Comparison of ENCODE assay signal across 8 cellular contexts in the genomic region with DNA sequence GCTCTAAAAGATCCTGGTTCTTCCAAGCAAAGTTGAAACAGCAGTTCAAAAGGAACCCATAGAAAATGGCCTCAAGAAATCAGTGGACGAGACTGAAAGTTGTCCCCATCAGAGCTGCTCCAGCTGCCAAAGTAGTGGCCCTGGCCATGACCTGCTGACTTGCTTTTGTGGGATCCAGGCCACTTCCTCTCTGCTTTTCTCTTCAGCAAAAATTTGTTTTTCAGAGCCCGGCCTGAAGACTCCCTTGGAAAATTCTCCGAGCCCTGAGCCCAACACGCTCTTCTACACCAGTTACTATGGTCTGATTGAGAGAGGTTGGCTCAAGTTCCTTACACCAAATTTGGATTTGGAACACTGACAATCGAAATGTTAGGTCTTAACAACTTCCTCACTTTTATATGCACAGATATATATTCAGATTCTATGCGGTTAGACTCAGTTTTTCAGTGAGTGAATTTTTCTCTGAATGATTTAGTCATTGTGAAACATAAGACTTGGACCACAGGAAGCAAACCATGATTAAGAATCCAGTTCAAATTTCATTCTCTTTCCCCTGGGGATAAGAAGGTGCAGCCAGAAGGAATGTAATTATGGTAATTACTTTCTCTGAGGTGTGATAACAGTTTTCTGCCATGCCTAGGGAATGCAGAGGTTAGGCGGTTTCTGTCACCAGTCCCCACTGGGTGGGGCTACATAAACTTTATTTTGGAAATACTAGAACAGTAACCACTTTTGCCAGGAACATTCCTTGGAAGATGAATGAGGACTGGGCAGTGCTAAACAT.
DNase-seq lines count a peak whose midpoint lies in the region; ATAC-seq, FAIRE-seq and TF ChIP-seq lines count a peak whose summit lies in the region.

No MANE protein-coding gene starts in this region.

- H3K27me3 ChIP-seq in body of pancreas: no peaks in the 10 kb centered on the region
- H3K27me3 ChIP-seq in naive thymus-derived CD4-positive, alpha-beta T cell (ENCODE audit: control insufficient read depth in 2 of 2, insufficient read depth in 2 of 2, low read length in 2 of 2): no peaks in the 10 kb centered on the region

- no peak for FAIRE-seq in GM12891 (lab: Jason Lieb, UNC)

- CTCF ChIA-PET in naive thymus-derived CD4-positive, alpha-beta T cell (lab: Charles Lee): interaction anchor here (1.6 kb wide), 1 partner anchor 581 kb away, joined by 5 read pairs; no protein-coding TSS in a partner anchor

- H3K4me1 Mint-ChIP-seq in naive thymus-derived CD4-positive, alpha-beta T cell: peaks cover 0 to 15% (median 0%) of the 10 kb centered on the region in 7 donors

- no peak for TF ChIP-seq CTCF in body of pancreas (IDR thresholded peaks at IDR 0.05)

- peak; percentile 58 for ATAC-seq in HG03060 (IDR thresholded peaks at IDR 0.05; ENCODE audit: low read depth, unreplicated experiment)
- ATAC-seq in body of pancreas: peak; percentile 49
- no peak for ATAC-seq in naive thymus-derived CD4-positive, alpha-beta T cell
- ATAC-seq in HG02623 (IDR thresholded peaks at IDR 0.05; ENCODE audit: unreplicated experiment): no peak

- WGBS in body of pancreas, 2 donors: 70 to 74% methylated on average over 7 of the region's 7 CpGs

- no peaks in the 10 kb centered on the region for H3K27me3 Mint-ChIP-seq in naive thymus-derived CD4-positive, alpha-beta T cell

- DNase-seq in GM12891 (ENCODE audit: insufficient read length, low spot score): no peak
- DNase-seq in body of pancreas: no peak
- no peak for DNase-seq in naive thymus-derived CD4-positive, alpha-beta T cell
- DNase-seq in posterior cingulate gyrus: no peak
- DNase-seq in stimulated activated naive CD4-positive, alpha-beta T cell treated with Interleukin-2 at 50 U/mL for 16 hours (lab: John Stamatoyannopoulos, UW): no peak
- DNase-seq in Ammon's horn (ENCODE audit: low spot score): no peak

- no peaks in the 10 kb centered on the region for H3K9me3 Mint-ChIP-seq in naive thymus-derived CD4-positive, alpha-beta T cell

- no peaks in the 10 kb centered on the region for H3K9me3 ChIP-seq in body of pancreas
- H3K9me3 ChIP-seq in naive thymus-derived CD4-positive, alpha-beta T cell (ENCODE audit: control insufficient read depth in 2 of 3, low read length in 3 of 3): no peaks in the 10 kb centered on the region

- H3K4me3 ChIP-seq in body of pancreas: no peak overlapping the region
- no peak overlapping the region for H3K4me3 ChIP-seq in naive thymus-derived CD4-positive, alpha-beta T cell (ENCODE audit: low read length)

- TF ChIP-seq POLR2A in GM12891 (IDR thresholded peaks at IDR 0.05; ENCODE audit: low read depth, low read length) (no peak), body of pancreas (IDR thresholded peaks at IDR 0.05) (no peak)

- no peak overlapping the region for H3K4me3 Mint-ChIP-seq in naive thymus-derived CD4-positive, alpha-beta T cell

- POLR2A ChIA-PET in naive thymus-derived CD4-positive, alpha-beta T cell (lab: Charles Lee): no interaction called here

- intact Hi-C loops in body of pancreas (cut with DNase I) (no loop called here), posterior cingulate gyrus (cut with DNase I) (no loop called here)
- intact Hi-C loops in naive thymus-derived CD4-positive, alpha-beta T cell (cut with micrococcal nuclease): no loop called here

- H3K4me1 ChIP-seq in body of pancreas: peaks cover 33% of the 10 kb centered on the region
- H3K4me1 ChIP-seq in naive thymus-derived CD4-positive, alpha-beta T cell (ENCODE audit: control insufficient read depth in 2 of 2, insufficient read depth in 2 of 2, low read length in 2 of 2): no peaks in the 10 kb centered on the region

- peak overlapping the region in 2 of 4 donors; percentile 30 to 69 for H3K27ac ChIP-seq in body of pancreas
- H3K27ac ChIP-seq in naive thymus-derived CD4-positive, alpha-beta T cell (ENCODE audit: low read depth, low read length): peak overlapping the region; percentile 39

- H3K27ac Mint-ChIP-seq in naive thymus-derived CD4-positive, alpha-beta T cell: peak overlapping the region in 6 of 9 donors; percentile 1 to 70 (median 41)

- H3K36me3 ChIP-seq in body of pancreas (replicated peaks in 1 of 2; ENCODE audit: insufficient read depth in 1 of 2, low read depth in 2 of 2): peaks cover 4 to 5% of the 10 kb centered on the region in 2 donors
- peaks cover 4 to 26% (median 16%) of the 10 kb centered on the region in 3 experiments for H3K36me3 ChIP-seq in naive thymus-derived CD4-positive, alpha-beta T cell (ENCODE audit: control insufficient read depth in 2 of 3, insufficient read depth in 3 of 3, low read length in 3 of 3)

- peaks cover 4 to 25% (median 9%) of the 10 kb centered on the region in 5 donors for H3K36me3 Mint-ChIP-seq in naive thymus-derived CD4-positive, alpha-beta T cell

TF ChIP-seq in GM12891, 5 proteins besides CTCF, POLR2A, EP300 and RAD21:
- no peak for TF ChIP-seq PAX5 (IDR thresholded peaks at IDR 0.05; ENCODE audit: insufficient read depth, low read length, severe bottlenecking)
- TF ChIP-seq SPI1 (IDR thresholded peaks at IDR 0.05; ENCODE audit: low read depth, low read length): peak; percentile 24; the same call in 1 of the 2 replicates
- TF ChIP-seq TAF1 (IDR thresholded peaks at IDR 0.05; ENCODE audit: low read depth, low read length): no peak
- no peak for TF ChIP-seq POU2F2 (IDR thresholded peaks at IDR 0.05; ENCODE audit: low read depth, low read length)
- TF ChIP-seq POLR2AphosphoS5 (IDR thresholded peaks at IDR 0.05; ENCODE audit: low read depth, low read length): no peak
TF ChIP-seq in GM12891: peak in this region for 1.

Comparison
In these comparisons a context has a peak if more than half of its experiments do, and no peak if none do; other contexts are left out.
1. ATAC-seq: peak in HG03060 (single experiment) and body of pancreas (single experiment); none in naive thymus-derived CD4-positive, alpha-beta T cell (single experiment) and HG02623 (single experiment).